In genomic region chr6:27502508-27503435, GRCh38 we compare ENCODE assay signal across 1 cellular context.
TF ChIP-seq lines count a peak whose summit lies in the region.

No MANE protein-coding gene starts in this region.

TF ChIP-seq in HEK293, 187 proteins besides CTCF, POLR2A, EP300 and RAD21 (continued from another document and continues in another):
- TF ChIP-seq ZNF366 (tag by site-specific recombination; conservative IDR thresholded peaks at IDR 0.05) (peak; percentile 77), ZSCAN23 (tag by site-specific recombination; IDR thresholded peaks at IDR 0.05) (0 out of 2 replicates have a peak, but pooled peaks have one; percentile 56), ZBTB8A (tag by site-specific recombination; IDR thresholded peaks at IDR 0.05) (peak; percentile 92), ZNF121 (tag by site-specific recombination; IDR thresholded peaks at IDR 0.05) (no peak), ZXDB (tag by site-specific recombination; IDR thresholded peaks at IDR 0.05) (peak; percentile 79), ZNF626 (tag by site-specific recombination; IDR thresholded peaks at IDR 0.05) (0 out of 2 replicates have a peak, but pooled peaks have one; percentile 21), ZFP69B (tag by site-specific recombination; IDR thresholded peaks at IDR 0.05) (peak; percentile 57), ZIC2 (tag by site-specific recombination; IDR thresholded peaks at IDR 0.05) (no peak), YY1 (tag by site-specific recombination; IDR thresholded peaks at IDR 0.05) (0 out of 2 replicates have a peak, but pooled peaks have one; percentile 30), ZNF670 (tag by site-specific recombination; IDR thresholded peaks at IDR 0.05; ENCODE audit: low read depth) (no peak), SP3 (tag by site-specific recombination; IDR thresholded peaks at IDR 0.05) (peak; percentile 38), ZNF114 (tag by site-specific recombination; IDR thresholded peaks at IDR 0.05) (no peak), ZNF324 (tag by site-specific recombination; IDR thresholded peaks at IDR 0.05) (peak; percentile 40; the same call in 1 of the 2 replicates), KLF8 (tag by site-specific recombination; IDR thresholded peaks at IDR 0.05) (0 out of 2 replicates have a peak, but pooled peaks have one; percentile 49), ZNF645 (tag by site-specific recombination; IDR thresholded peaks at IDR 0.05) (no peak), ZNF2 (tag by site-specific recombination; IDR thresholded peaks at IDR 0.05) (peak; percentile 82), ZNF223 (tag by site-specific recombination; IDR thresholded peaks at IDR 0.05) (no peak), ZNF843 (tag by site-specific recombination; IDR thresholded peaks at IDR 0.05) (no peak), ZNF701 (tag by site-specific recombination; IDR thresholded peaks at IDR 0.05) (no peak), ZNF266 (tag by site-specific recombination; IDR thresholded peaks at IDR 0.05; ENCODE audit: low read depth) (no peak), ZNF202 (tag by site-specific recombination; IDR thresholded peaks at IDR 0.05; ENCODE audit: borderline replicate concordance) (no peak), ZNF335 (tag by site-specific recombination; conservative IDR thresholded peaks at IDR 0.05) (peak; percentile 77), ATF2 (tag by site-specific recombination; IDR thresholded peaks at IDR 0.05; ENCODE audit: low read depth) (0 out of 2 replicates have a peak, but pooled peaks have one; percentile 8), ZNF354C (tag by site-specific recombination; IDR thresholded peaks at IDR 0.05; ENCODE audit: borderline replicate concordance, low read depth) (no peak), ZNF830 (tag by site-specific recombination; IDR thresholded peaks at IDR 0.05; ENCODE audit: low read depth) (peak; percentile 52), ZBTB17 (tag by site-specific recombination; IDR thresholded peaks at IDR 0.05) (peak; percentile 89), ZNF521 (tag by site-specific recombination; IDR thresholded peaks at IDR 0.05) (no peak), ZNF19 (tag by site-specific recombination; IDR thresholded peaks at IDR 0.05; ENCODE audit: low read depth) (no peak), TSHZ1 (tag by site-specific recombination; IDR thresholded peaks at IDR 0.05; ENCODE audit: borderline replicate concordance) (no peak), YY2 (tag by site-specific recombination; IDR thresholded peaks at IDR 0.05) (no peak), ZNF274 (IDR thresholded peaks at IDR 0.05; ENCODE audit: low read length) (no peak), ZNF274 (tag by site-specific recombination; IDR thresholded peaks at IDR 0.05; ENCODE audit: borderline replicate concordance) (no peak), ZNF654 (tag by site-specific recombination; IDR thresholded peaks at IDR 0.05; ENCODE audit: low read depth) (0 out of 2 replicates have a peak, but pooled peaks have one; percentile 4), ZBTB10 (tag by site-specific recombination; IDR thresholded peaks at IDR 0.05) (peak; percentile 60; the same call in 1 of the 2 replicates), ZBTB1 (tag by site-specific recombination; IDR thresholded peaks at IDR 0.05) (no peak), ZNF629 (tag by site-specific recombination; IDR thresholded peaks at IDR 0.05) (peak; percentile 84), GFI1B (tag by site-specific recombination; IDR thresholded peaks at IDR 0.05) (peak; percentile 81), ZNF221 (tag by site-specific recombination; IDR thresholded peaks at IDR 0.05; ENCODE audit: borderline replicate concordance) (no peak), ZNF600 (tag by site-specific recombination; IDR thresholded peaks at IDR 0.05) (0 out of 2 replicates have a peak, but pooled peaks have one; percentile 34), PRDM10 (tag by site-specific recombination; IDR thresholded peaks at IDR 0.05) (peak; percentile 68), PBX3 (CRISPR knock-in tag; IDR thresholded peaks at IDR 0.05) (no peak), BCL11B (tag by site-specific recombination; IDR thresholded peaks at IDR 0.05; ENCODE audit: low read depth) (0 out of 2 replicates have a peak, but pooled peaks have one; percentile 13), ELK4 (IDR thresholded peaks at IDR 0.05; ENCODE audit: borderline replicate concordance, low read depth, low read length) (peak; percentile 66; the same call in 1 of the 2 replicates), ZFP37 (tag by site-specific recombination; IDR thresholded peaks at IDR 0.05) (no peak; the same call in 1 of the 2 replicates), ZNF24 (tag by site-specific recombination; IDR thresholded peaks at IDR 0.05) (peak; percentile 81), KLF16 (tag by site-specific recombination; IDR thresholded peaks at IDR 0.05) (no peak), TCF7L2 (IDR thresholded peaks at IDR 0.05; ENCODE audit: borderline replicate concordance, low read depth, low read length) (0 out of 2 replicates have a peak, but pooled peaks have one; percentile 2), ZNF610 (tag by site-specific recombination; IDR thresholded peaks at IDR 0.05; ENCODE audit: borderline replicate concordance) (0 out of 2 replicates have a peak, but pooled peaks have one; percentile 27), ZNF639 (tag by site-specific recombination; IDR thresholded peaks at IDR 0.05) (peak; percentile 74)
